13 cellular contexts compared by ENCODE assay signal in genomic region chr10:77973276-77973675, GRCh38.
"Had no signal": no experiment of that assay in that cellular context is flagged by ENCODE, and none has a peak within 500 bp of the region (broad histone marks: within the 10 kb centered on the region; RNA-seq: fewer than 3 reads in every experiment).

No MANE protein-coding gene starts in this region.

- H3K27me3 ChIP-seq: brain microvascular endothelial cell, dorsolateral prefrontal cortex, suprapubic skin had no signal

- H3K27ac ChIP-seq: brain microvascular endothelial cell, suprapubic skin had no signal

- H3K9me3 Mint-ChIP-seq: activated naive CD4-positive, alpha-beta T cell treated with anti-CD3 and anti-CD28 coated beads, Interleukin-2, amount 50 U/mL, for 72 hours; neural crest cell; stimulated activated naive B cell treated with anti-CD40 and anti-IgM and Interleukin-4, amounts not matched to agents 10 μg/mL and 1 μg/mL and 100 μg/mL, for 72 hours had no signal

- DNase-seq: activated effector memory CD4-positive, alpha-beta T cell treated with Interleukin-2 at 50 U/mL for 16 hours; amygdala; brain microvascular endothelial cell; mammary epithelial cell; retina; stimulated activated naive B cell treated with anti-CD40 and anti-IgM and Interleukin-4, amounts not matched to agents 10 μg/mL and 1 μg/mL and 100 μg/mL, for 72 hours had no signal

- H3K4me3 ChIP-seq: dorsolateral prefrontal cortex, smooth muscle cell, suprapubic skin had no signal

- H3K4me3 Mint-ChIP-seq: neural crest cell; stimulated activated naive B cell treated with anti-CD40 and anti-IgM and Interleukin-4, amounts not matched to agents 10 μg/mL and 1 μg/mL and 100 μg/mL, for 72 hours had no signal

- H3K27me3 Mint-ChIP-seq: stimulated activated naive B cell treated with anti-CD40 and anti-IgM and Interleukin-4, amounts not matched to agents 10 μg/mL and 1 μg/mL and 100 μg/mL, for 72 hours had no signal

- ATAC-seq: activated CD4-positive, CD25-positive, alpha-beta regulatory T cell treated with anti-CD3 and anti-CD28 coated beads, Interleukin-2, amount 50 U/mL, for 24 hours; activated naive CD4-positive, alpha-beta T cell treated with anti-CD3 and anti-CD28 coated beads, Interleukin-2, amount 50 U/mL, for 72 hours; left lobe of liver; stimulated activated naive B cell treated with anti-CD40 and anti-IgM and Interleukin-4, amounts not matched to agents 10 μg/mL and 1 μg/mL and 100 μg/mL, for 72 hours had no signal

- H3K9me3 ChIP-seq: suprapubic skin had no signal
